ENCODE assay signal across 9 cellular contexts in the genomic region with DNA sequence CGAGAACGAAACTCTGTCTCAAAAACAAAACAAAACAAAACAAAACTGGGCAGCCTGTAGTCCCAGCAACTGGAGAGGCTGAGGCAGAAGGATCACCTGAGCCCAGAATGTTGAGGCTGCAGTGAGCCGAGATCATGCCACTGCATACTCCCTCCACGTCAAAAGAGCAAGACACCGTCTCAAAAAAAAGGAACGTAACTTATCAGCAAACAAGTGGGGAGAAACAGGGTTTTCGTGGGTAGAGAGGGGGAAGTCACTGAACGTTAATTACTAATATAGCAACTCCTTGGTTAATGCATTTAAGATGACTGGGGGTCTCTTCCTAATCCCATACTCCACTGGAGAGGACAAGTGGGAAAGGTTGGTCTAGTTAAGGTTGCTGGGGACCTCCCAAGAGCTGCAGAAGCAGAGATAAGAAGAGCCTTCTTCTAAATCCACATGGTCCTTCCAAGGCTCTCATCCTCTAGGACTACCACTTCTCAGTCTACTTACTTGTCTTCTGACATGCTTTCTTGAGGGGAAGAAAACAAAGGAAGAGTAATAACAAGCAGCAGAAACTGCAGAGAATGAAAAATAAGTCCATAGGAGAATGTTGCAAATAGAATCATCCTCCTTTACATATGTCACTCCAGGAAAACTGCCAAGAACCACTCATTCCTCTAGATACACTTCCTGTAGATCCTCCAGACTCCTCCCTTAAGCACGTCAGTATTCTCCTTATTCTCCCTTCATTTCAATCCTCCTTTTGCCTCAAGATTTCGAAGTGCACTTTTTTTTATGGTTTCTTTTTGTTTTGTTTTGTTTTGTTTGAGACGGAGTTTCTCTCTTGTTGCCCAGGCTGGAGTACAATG. TPM values are rescaled to one million over a fixed set of nuclear protein-coding genes. Genes with fewer than 3 reads are reported as not detected.
DNase-seq lines count a peak whose midpoint lies in the region; ATAC-seq lines count a peak whose summit lies in the region.
"Had no signal": no experiment of that assay in that cellular context is flagged by ENCODE, and none has a peak within 500 bp of the region (broad histone marks: within the 10 kb centered on the region; RNA-seq: fewer than 3 reads in every experiment).

No MANE protein-coding gene starts in this region.

- H3K4me1 Mint-ChIP-seq in memory B cell, result peaks cover 27% of the 10 kb centered on the region

- peak overlapping the region; percentile 78 for H3K4me3 Mint-ChIP-seq in memory B cell

- H3K27me3 Mint-ChIP-seq in memory B cell, result no peaks in the 10 kb centered on the region

- H3K4me3 ChIP-seq in adipocyte (ENCODE audit: low read length), result no peak overlapping the region

- no peaks in the 10 kb centered on the region for H3K36me3 ChIP-seq in adipocyte (ENCODE audit: control insufficient read depth, insufficient read depth, low read length, severe bottlenecking)

- peak; percentile 43 for DNase-seq in DMS 273 treated with DMSO at 0.1 percent for 48 hours (lab: John Stamatoyannopoulos, UW)
- peak; percentile 76 to 78 for DNase-seq in Kasumi-1 (lab: John Stamatoyannopoulos, UW)
- peak; percentile 81 for DNase-seq in adipocyte (ENCODE audit: low read depth)
- DNase-seq in memory B cell (ENCODE audit: low spot score in 2 of 2), result no peak
- no peak for DNase-seq in HT-29 (ENCODE audit: low spot score)
- DNase-seq in ureter (ENCODE audit: low spot score), result no peak
- DNase-seq: NK-92 treated with Interleukin-12 subunit alpha and Interleukin-12 subunit beta, amount 100 ng/mL, for 24 hours had no signal

- peaks cover 31% of the 10 kb centered on the region for H3K4me1 ChIP-seq in adipocyte (ENCODE audit: control insufficient read depth, insufficient read depth, low read length)

- peaks cover 2% of the 10 kb centered on the region for H3K36me3 Mint-ChIP-seq in memory B cell

- peak; percentile 71 for ATAC-seq in memory B cell (ENCODE audit: low read depth)
- ATAC-seq in GM21529 (IDR thresholded peaks at IDR 0.05; ENCODE audit: unreplicated experiment), result no peak
- ATAC-seq in GM18520 (IDR thresholded peaks at IDR 0.05; ENCODE audit: unreplicated experiment), result no peak

- no peak overlapping the region for H3K9ac ChIP-seq in adipocyte (ENCODE audit: low read length)

- H3K27ac Mint-ChIP-seq in memory B cell, result peak overlapping the region; percentile 79

- no peaks in the 10 kb centered on the region for H3K9me3 ChIP-seq in adipocyte (ENCODE audit: control insufficient read depth, low read length)

- no peaks in the 10 kb centered on the region for H3K27me3 ChIP-seq in adipocyte (replicated peaks; ENCODE audit: control insufficient read depth, insufficient read depth, low read length)

- no peaks in the 10 kb centered on the region for H3K9me3 Mint-ChIP-seq in memory B cell

RNA-seq across cellular contexts. Expression of a gene that starts 5.8 kb away (rescaled TPM):
- total RNA-seq in HT-29 (2014; rRNA removed; shearing (Covaris generic)), result 19.6 and 19.9 TPM in 2 replicates
- total RNA-seq in ureter, result 83.7 TPM

RNA-seq across cellular contexts. Expression of a gene that starts 38.2 kb away (rescaled TPM):
- 17.9 and 23.3 TPM in 2 replicates for total RNA-seq in HT-29 (2014; rRNA removed; shearing (Covaris generic))
- 13.5 TPM for total RNA-seq in ureter

Comparison
In these comparisons a context has a peak if more than half of its experiments do, and no peak if none do; other contexts are left out.
1. DNase-seq: peak in DMS 273 treated with DMSO at 0.1 percent for 48 hours (single experiment), Kasumi-1 (2 of 2) and adipocyte (single experiment); none in memory B cell (0 of 2), HT-29 (single experiment) and ureter (single experiment).